Comparison of ENCODE assay signal across 15 cellular contexts in the genomic region with DNA sequence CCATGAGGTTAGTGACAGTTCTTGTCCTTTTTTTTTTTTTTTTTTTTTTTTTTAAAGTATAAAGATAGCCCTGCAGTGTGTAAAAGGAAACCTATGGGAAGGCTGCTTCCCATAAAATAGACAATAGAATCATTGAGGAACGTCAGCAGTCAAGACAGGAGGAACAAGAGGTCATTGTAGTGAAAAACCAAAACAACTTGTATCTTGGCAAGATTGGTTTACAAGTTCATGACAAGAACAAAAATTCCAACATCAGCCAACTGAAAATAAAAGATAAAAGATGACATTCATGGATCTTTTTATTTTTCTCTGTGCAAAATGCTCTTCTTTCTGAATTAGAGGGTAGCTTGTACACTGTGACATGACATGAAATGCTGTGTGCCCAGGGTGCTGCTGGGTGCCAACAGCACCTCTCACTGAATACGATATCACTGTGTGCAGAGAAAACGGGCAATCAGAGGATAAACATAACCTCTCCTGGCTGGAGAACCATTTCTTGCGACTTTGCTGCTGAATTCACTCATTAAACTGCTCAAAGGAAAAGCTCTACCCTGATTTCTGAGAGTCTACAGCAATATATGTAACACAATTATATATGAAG. TPM values are rescaled to one million over a fixed set of nuclear protein-coding genes. Genes with fewer than 3 reads are reported as not detected.
DNase-seq lines count a peak whose midpoint lies in the region; ATAC-seq and TF ChIP-seq lines count a peak whose summit lies in the region.
"Had no signal": no experiment of that assay in that cellular context is flagged by ENCODE, and none has a peak within 500 bp of the region (broad histone marks: within the 10 kb centered on the region; RNA-seq: fewer than 3 reads in every experiment).

No MANE protein-coding gene starts in this region.

- H3K9me3 ChIP-seq in mammary epithelial cell (replicated peaks; ENCODE audit: insufficient read depth, low read length) (no peaks in the 10 kb centered on the region), mucosa of descending colon (no peaks in the 10 kb centered on the region), transverse colon (no peaks in the 10 kb centered on the region), A673 (ENCODE audit: low read depth, low read length, poor library complexity, severe bottlenecking) (no peaks in the 10 kb centered on the region)
- H3K9me3 ChIP-seq: thoracic aorta had no signal

- intact Hi-C loops in mammary epithelial cell (cut with micrococcal nuclease) (no loop called here), head of caudate nucleus (cut with DNase I) (no loop called here), mucosa of descending colon (cut with DNase I, micrococcal nuclease) (no loop called here), transverse colon (cut with DNase I; ENCODE audit: low total_unique reads) (no loop called here), A673 (cut with micrococcal nuclease; ENCODE audit: unreplicated experiment) (no loop called here)

- DNase-seq in mammary epithelial cell (peak; percentile 65), head of caudate nucleus (peak in 30 of 42 donors; percentile 13 to 77 (median 39)), mucosa of descending colon (no peak), transverse colon (no peak), glomerular visceral epithelial cell (ENCODE audit: extremely low spot score) (no peak), A673 (ENCODE audit: low spot score) (no peak)
- DNase-seq: activated CD4-positive, alpha-beta T cell treated with anti-CD3 and anti-CD28 coated beads for 36 hours; activated T-cell treated with anti-CD3 and anti-CD28 coated beads for 4 hours; NCI-H1436 treated with DMSO at 0.1 percent for 48 hours; NCI-H524; T-helper 17 cell had no signal

- H3K27me3 ChIP-seq in mammary epithelial cell (ENCODE audit: insufficient read depth, low read length), result no peaks in the 10 kb centered on the region
- H3K27me3 ChIP-seq in transverse colon, result no peaks in the 10 kb centered on the region
- H3K27me3 ChIP-seq in A673 (replicated peaks; ENCODE audit: insufficient read depth, low read depth, low read length, poor library complexity), result no peaks in the 10 kb centered on the region

- H4K20me1 ChIP-seq in mammary epithelial cell (ENCODE audit: insufficient read depth, low read length), result no peaks in the 10 kb centered on the region

- H3K79me2 ChIP-seq in mammary epithelial cell (ENCODE audit: insufficient read depth, low read length), result no peaks in the 10 kb centered on the region

- no peak for TF ChIP-seq EP300 in transverse colon (IDR thresholded peaks at IDR 0.05; ENCODE audit: low read depth)

- POLR2A ChIA-PET in A673 (lab: Charles Lee; ENCODE audit: low non-redundant PET), result no interaction called here

- no peak overlapping the region for H3K4me2 ChIP-seq in mammary epithelial cell (ENCODE audit: insufficient read depth, low read depth, low read length)

- ATAC-seq in mucosa of descending colon, result peak; percentile 46
- no peak for ATAC-seq in HG02840 (IDR thresholded peaks at IDR 0.05; ENCODE audit: low FRiP score, unreplicated experiment)
- ATAC-seq: activated CD4-positive, alpha-beta T cell treated with anti-CD3 and anti-CD28 coated beads for 36 hours; esophagus mucosa; T-helper 17 cell had no signal

- in situ Hi-C loops in mammary epithelial cell (cut with MboI; ENCODE audit: low sequenced_read_pairs in 2 of 2) (no loop called here), transverse colon (cut with MboI; ENCODE audit: low pct_ligation_motif_present in 1 of 4, low pct_unique_long_range_greater_than_20kb in 1 of 4, low sequenced_read_pairs in 3 of 4) (no loop called here)

- H3K4me3 ChIP-seq in mammary epithelial cell (replicated peaks in 1 of 3; ENCODE audit: insufficient read depth in 1 of 3, low read depth in 2 of 3, low read length in 3 of 3), result no peak overlapping the region
- no peak overlapping the region for H3K4me3 ChIP-seq in mucosa of descending colon
- no peak overlapping the region for H3K4me3 ChIP-seq in transverse colon
- H3K4me3 ChIP-seq in A673 (ENCODE audit: low read depth, low read length, poor library complexity, severe bottlenecking), result no peak overlapping the region
- H3K4me3 ChIP-seq: thoracic aorta had no signal

- dilution Hi-C loops in mammary epithelial cell (cut with HindIII; ENCODE audit: low sequenced_read_pairs), result no loop called here

- 31% methylated on average over 4 of the region's 4 CpGs for WGBS in mammary epithelial cell (ENCODE audit: low coverage, missing lambda C conversion rate)
- WGBS in transverse colon (ENCODE audit: low coverage in 1 of 2), 2 donors, result 33 to 53% methylated on average over 1 to 4 of the region's 4 CpGs

- H3K9ac ChIP-seq in mammary epithelial cell (ENCODE audit: insufficient read depth, low read length), result no peak overlapping the region

- H3K27ac ChIP-seq in mammary epithelial cell (ENCODE audit: insufficient read depth, low read depth, low read length), result no peak overlapping the region
- peak overlapping the region; percentile 34 to 54 (median 40) for H3K27ac ChIP-seq in transverse colon
- no peak overlapping the region for H3K27ac ChIP-seq in A673 (ENCODE audit: low read depth, low read length, poor library complexity, severe bottlenecking)
- H3K27ac ChIP-seq: C4-2B had no signal

- peaks cover 6% of the 10 kb centered on the region for H3K36me3 ChIP-seq in mammary epithelial cell (ENCODE audit: insufficient read depth, low read length)
- H3K36me3 ChIP-seq in mucosa of descending colon (ENCODE audit: low read depth), result no peaks in the 10 kb centered on the region
- H3K36me3 ChIP-seq in transverse colon, result peaks cover 0 to 16% (median 6%) of the 10 kb centered on the region in 4 donors
- H3K36me3 ChIP-seq in A673 (ENCODE audit: insufficient read depth, low read length, poor library complexity, severe bottlenecking), result peaks cover 2% of the 10 kb centered on the region

- TF ChIP-seq POLR2A in transverse colon (IDR thresholded peaks at IDR 0.05), result no peak

- TF ChIP-seq CTCF in mammary epithelial cell (conservative IDR thresholded peaks at IDR 0.05 in 1 of 2, IDR thresholded peaks at IDR 0.05 in 1 of 2; ENCODE audit: extremely low read depth in 1 of 2, insufficient read depth in 1 of 2, low read depth in 1 of 2, low read length in 2 of 2), result no peak
- TF ChIP-seq CTCF in mucosa of descending colon (IDR thresholded peaks at IDR 0.05), result no peak
- no peak for TF ChIP-seq CTCF in transverse colon (IDR thresholded peaks at IDR 0.05)
- TF ChIP-seq CTCF in A673 (conservative IDR thresholded peaks at IDR 0.05; ENCODE audit: low read depth, low read length), result no peak

- CTCF ChIA-PET in mammary epithelial cell (lab: Charles Lee; ENCODE audit: low non-redundant PET) (no interaction called here), A673 (lab: Charles Lee) (no interaction called here)

- H3K4me1 ChIP-seq in mammary epithelial cell (ENCODE audit: insufficient read depth, low read length) (peaks cover 9% of the 10 kb centered on the region), mucosa of descending colon (ENCODE audit: low read depth) (no peaks in the 10 kb centered on the region), transverse colon (peaks cover 0 to 13% (median 0%) of the 10 kb centered on the region in 4 donors), A673 (ENCODE audit: insufficient read depth, low read length, poor library complexity, severe bottlenecking) (no peaks in the 10 kb centered on the region)

- no TSS peak for BruUV-seq in mammary epithelial cell (replicated peaks; lab: Mats Ljungman, UMichigan)
- no TSS peak for BruUV-seq in A673 (replicated peaks; lab: Mats Ljungman, UMichigan)

- H2AFZ ChIP-seq in mammary epithelial cell (ENCODE audit: low read depth, low read length), result no peak overlapping the region

RNA-seq across cellular contexts. Expression of gene IP6K2, which starts 30.1 kb away (rescaled TPM):
- total RNA-seq in mammary epithelial cell, result 10 to 100 TPM; 62.7 to 95.8 TPM
- polyA plus RNA-seq in mammary epithelial cell, result 94.7 TPM
- polyA minus RNA-seq in mammary epithelial cell, result 33.8 TPM
- 100 to 1,000 TPM in 2 of 3 donors, 10 to 100 TPM in 1; 99.3 to 199 (median 137) TPM for total RNA-seq in mucosa of descending colon
- 100 to 1,000 TPM; 169 to 255 (median 225) TPM for total RNA-seq in transverse colon
- total RNA-seq in A673 (2021), result 62.5 and 72.0 TPM in 2 replicates

Comparison
In these comparisons a context has a peak if more than half of its experiments do, and no peak if none do; other contexts are left out.
1. DNase-seq: peak in mammary epithelial cell (single experiment) and head of caudate nucleus (30 of 42); none in mucosa of descending colon (0 of 3), transverse colon (single experiment), glomerular visceral epithelial cell (single experiment) and A673 (single experiment).
2. H3K27ac ChIP-seq: peak in transverse colon (4 of 4); none in mammary epithelial cell (single experiment) and A673 (single experiment).